22 cellular contexts compared by ENCODE assay signal in genomic region chr6:163583558-163583957, GRCh38.
DNase-seq lines count a peak whose midpoint lies in the region; ATAC-seq and TF ChIP-seq lines count a peak whose summit lies in the region.
"Had no signal": no experiment of that assay in that cellular context is flagged by ENCODE, and none has a peak within 500 bp of the region (broad histone marks: within the 10 kb centered on the region; RNA-seq: fewer than 3 reads in every experiment).

No MANE protein-coding gene starts in this region.

- H3K27ac Mint-ChIP-seq in neural crest cell (ENCODE audit: unreplicated experiment): peak overlapping the region; percentile 38
- H3K27ac Mint-ChIP-seq: H9, HFFc6 had no signal

- H3K27me3 ChIP-seq in right atrium auricular region: no peaks in the 10 kb centered on the region
- no peaks in the 10 kb centered on the region for H3K27me3 ChIP-seq in H7 (ENCODE audit: control insufficient read depth, insufficient read depth, low read length)
- H3K27me3 ChIP-seq: BLaER1 treated with 17β-estradiol and CSF1 and Interleukin-3, amounts not matched to agents 10 nM and 100 nM; Peyer's patch; SJCRH30 had no signal

- H3K9me3 ChIP-seq in right atrium auricular region: no peaks in the 10 kb centered on the region
- H3K9me3 ChIP-seq: Peyer's patch, SJCRH30 had no signal

- H3K36me3 ChIP-seq in right atrium auricular region: no peaks in the 10 kb centered on the region
- no peaks in the 10 kb centered on the region for H3K36me3 ChIP-seq in H7 (replicated peaks; ENCODE audit: control insufficient read depth, insufficient read depth, low read length)
- H3K36me3 ChIP-seq: BLaER1 treated with 17β-estradiol and CSF1 and Interleukin-3, amounts not matched to agents 10 nM and 100 nM; Peyer's patch; SJCRH30 had no signal

- intact Hi-C loops in left ventricle myocardium superior (cut with micrococcal nuclease): no loop called here

- peaks cover 23% of the 10 kb centered on the region for H3K4me1 Mint-ChIP-seq in neural crest cell

- peaks cover 2% of the 10 kb centered on the region for H3K27me3 Mint-ChIP-seq in neural crest cell (ENCODE audit: low read depth)

- H3K4me1 ChIP-seq in right atrium auricular region: peaks cover 0 to 46% of the 10 kb centered on the region in 2 donors
- H3K4me1 ChIP-seq: Peyer's patch had no signal

- TF ChIP-seq CTCF in right atrium auricular region (IDR thresholded peaks at IDR 0.05): no peak
- no peak for TF ChIP-seq CTCF in neural crest cell (conservative IDR thresholded peaks at IDR 0.05)

- H3K27ac ChIP-seq in right atrium auricular region: peak overlapping the region in 1 of 2 donors; percentile 64
- H3K27ac ChIP-seq: BLaER1 treated with 17β-estradiol and CSF1 and Interleukin-3, amounts not matched to agents 10 nM and 100 nM; Peyer's patch; SJCRH30 had no signal

- H3K4me3 Mint-ChIP-seq in neural crest cell: no peak overlapping the region
- H3K4me3 Mint-ChIP-seq: CD4-positive, alpha-beta memory T cell; H9; HFFc6 had no signal

- DNase-seq in left ventricle myocardium superior: no peak
- no peak for DNase-seq in right atrium auricular region (ENCODE audit: low spot score)
- no peak for DNase-seq in left lobe of liver (ENCODE audit: low spot score)
- DNase-seq in neural crest cell (ENCODE audit: low read depth, low spot score): no peak
- peak; percentile 40 for DNase-seq in superior temporal gyrus (ENCODE audit: extremely low spot score)
- no peak for DNase-seq in cerebellar cortex (ENCODE audit: low spot score)
- no peak for DNase-seq in H7
- no peak for DNase-seq in cerebellar nuclear complex (lab: John Stamatoyannopoulos, UW)
- DNase-seq: 8988T; CD4-positive, alpha-beta memory T cell; GDM1; H9; HFFc6; KBM-7; NCI-H1092 treated with DMSO at 0.1 percent for 48 hours; NCI-H1436 treated with DMSO at 0.1 percent for 48 hours; NCI-H1930; NCI-H2227 treated with DMSO at 0.1 percent for 48 hours; NCI-H510A; Peyer's patch; SJCRH30 had no signal

- peaks cover 6% of the 10 kb centered on the region for H3K9me3 Mint-ChIP-seq in neural crest cell
- H3K9me3 Mint-ChIP-seq: H9, HFFc6 had no signal

- H3K4me3 ChIP-seq in right atrium auricular region (no peak overlapping the region), H7 (ENCODE audit: insufficient read depth, low read depth, low read length) (no peak overlapping the region)
- H3K4me3 ChIP-seq: BLaER1 treated with 17β-estradiol and CSF1 and Interleukin-3, amounts not matched to agents 10 nM and 100 nM; Peyer's patch; SJCRH30 had no signal

- ATAC-seq in left ventricle myocardium superior (peak; percentile 3), left lobe of liver (peak; percentile 28)

- H3K36me3 Mint-ChIP-seq in neural crest cell (ENCODE audit: low read depth): peaks cover 5% of the 10 kb centered on the region
- H3K36me3 Mint-ChIP-seq: CD4-positive, alpha-beta memory T cell had no signal
